Comparison of ENCODE assay signal across 8 cellular contexts in the genomic region with DNA sequence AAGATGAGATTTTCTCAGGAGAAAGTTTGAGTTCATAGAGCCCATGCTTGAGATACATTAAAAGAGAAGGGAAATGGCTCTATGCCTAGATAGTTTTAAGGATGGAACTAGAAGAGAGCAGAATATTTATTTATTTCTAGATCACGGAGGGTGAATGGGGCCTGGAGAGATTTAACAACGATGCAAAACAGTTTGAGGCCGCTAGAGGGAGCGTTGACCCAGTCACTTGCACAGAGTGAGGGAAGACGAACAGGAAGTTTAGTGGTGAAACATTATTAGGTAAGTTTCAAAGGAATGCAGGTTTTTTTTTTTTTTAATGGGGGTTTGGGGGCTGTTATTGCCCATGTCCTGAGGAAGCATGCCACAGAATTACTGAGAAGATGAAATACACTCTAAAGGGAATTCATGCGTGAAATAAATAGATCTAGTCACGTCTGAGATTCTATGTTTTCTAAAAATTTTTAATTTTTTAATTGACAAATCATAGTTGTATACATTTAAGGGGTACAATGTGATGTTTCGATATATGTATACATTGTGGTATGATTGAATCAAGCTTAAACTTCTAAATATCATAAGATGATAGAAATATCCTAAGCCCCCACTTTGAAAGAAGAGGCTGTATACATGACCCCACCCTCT. TPM values are rescaled to one million over a fixed set of nuclear protein-coding genes. Genes with fewer than 3 reads are reported as not detected.
DNase-seq lines count a peak whose midpoint lies in the region; TF ChIP-seq lines count a peak whose summit lies in the region.

No MANE protein-coding gene starts in this region.

- H3K4me1 Mint-ChIP-seq in HFFc6 (ENCODE audit: low read depth) = 0 out of 2 replicates have a peak, but pooled peaks cover 6% of the 10 kb centered on the region

- no peak overlapping the region for H3K27ac Mint-ChIP-seq in HFFc6

- H3K9me3 Mint-ChIP-seq in HFFc6 = no peaks in the 10 kb centered on the region

- H3K4me3 ChIP-seq in astrocyte of the spinal cord (ENCODE audit: low read depth, low read length) = no peak overlapping the region

- DNase-seq in NCI-H1436 (lab: John Stamatoyannopoulos, UW) (peak; percentile 12), NCI-H1436 treated with DMSO at 0.1 percent for 48 hours (lab: John Stamatoyannopoulos, UW) (no peak), HFFc6 (peak; percentile 65), MV-4-11 (lab: John Stamatoyannopoulos, UW) (peak; percentile 66), T1000 (lab: John Stamatoyannopoulos, UW) (peak; percentile 7), astrocyte of the spinal cord (ENCODE audit: low read depth, low spot score) (peak; percentile 70), iPS-NIHi7 (ENCODE audit: extremely low spot score) (peak; percentile 76)
- peak; percentile 19 to 33 for DNase-seq in stimulated activated CD4-positive, alpha-beta T cell treated with anti-CD3 and anti-CD28 coated beads, Interleukin-1b, Interleukin-23, amount 100 ng/mL, for 1 hour (ENCODE audit: low read depth in 2 of 2)

- in situ Hi-C loops in astrocyte of the spinal cord (cut with HindIII; ENCODE audit: low sequenced_read_pairs) = no loop called here

- TF ChIP-seq CTCF in HFFc6 (IDR thresholded peaks at IDR 0.05) (peak; percentile 87), astrocyte of the spinal cord (IDR thresholded peaks at IDR 0.05; ENCODE audit: low read depth, low read length) (peak; percentile 91)

- peaks cover 30% of the 10 kb centered on the region for H3K27me3 Mint-ChIP-seq in HFFc6 (ENCODE audit: insufficient read depth)

- no peaks in the 10 kb centered on the region for H3K36me3 Mint-ChIP-seq in HFFc6 (ENCODE audit: low read depth)

- H3K4me3 Mint-ChIP-seq in HFFc6 = no peak overlapping the region

RNA-seq across cellular contexts. Expression of a gene that starts 14.8 kb away (rescaled TPM):
- total RNA-seq in HFFc6 (2021; fragmentation: NEBNext Ultra II Directional; extraction: Animal tissue kit (Norgen Biotek cat#: 25700)) = not detected

RNA-seq across cellular contexts. Expression of a gene that starts 31.4 kb away (rescaled TPM):
- total RNA-seq in HFFc6 (2021; fragmentation: NEBNext Ultra II Directional; extraction: Animal tissue kit (Norgen Biotek cat#: 25700)) = not detected

RNA-seq across cellular contexts. Expression of a gene that starts 44.9 kb away (rescaled TPM):
- not detected for total RNA-seq in HFFc6 (2021; fragmentation: NEBNext Ultra II Directional; extraction: Animal tissue kit (Norgen Biotek cat#: 25700))

RNA-seq across cellular contexts. Expression of a gene that starts 53.9 kb away (rescaled TPM):
- not detected for total RNA-seq in HFFc6 (2021; fragmentation: NEBNext Ultra II Directional; extraction: Animal tissue kit (Norgen Biotek cat#: 25700))
